In genomic region chr19:15307169-15307568, GRCh38 we compare ENCODE assay signal across 29 cellular contexts. TPM values are rescaled to one million over a fixed set of nuclear protein-coding genes. Genes with fewer than 3 reads are reported as not detected.
DNase-seq lines count a peak whose midpoint lies in the region; ATAC-seq and TF ChIP-seq lines count a peak whose summit lies in the region.
"Had no signal": no experiment of that assay in that cellular context is flagged by ENCODE, and none has a peak within 500 bp of the region (broad histone marks: within the 10 kb centered on the region; RNA-seq: fewer than 3 reads in every experiment).

No MANE protein-coding gene starts in this region.

- no peak for TF ChIP-seq CTCF in CD8-positive, alpha-beta T cell (IDR thresholded peaks at IDR 0.05)
- TF ChIP-seq CTCF in osteocyte (IDR thresholded peaks at IDR 0.05) (no peak), upper lobe of right lung (IDR thresholded peaks at IDR 0.05) (no peak)

- H3K27me3 Mint-ChIP-seq in activated naive CD4-positive, alpha-beta T cell treated with anti-CD3 and anti-CD28 coated beads for 36 hours (ENCODE audit: low read depth) = no peaks in the 10 kb centered on the region
- no peaks in the 10 kb centered on the region for H3K27me3 Mint-ChIP-seq in CD8-positive, alpha-beta T cell (ENCODE audit: low read depth)
- no peaks in the 10 kb centered on the region for H3K27me3 Mint-ChIP-seq in activated naive CD8-positive, alpha-beta T cell treated with anti-CD3 and anti-CD28 coated beads, Interleukin-2, amount 50 U/mL, for 24 hours
- H3K27me3 Mint-ChIP-seq in osteocyte (ENCODE audit: unreplicated experiment) = no peaks in the 10 kb centered on the region

- H3K4me1 ChIP-seq in CD8-positive, alpha-beta T cell (ENCODE audit: insufficient read depth, low read length) = peaks cover 71% of the 10 kb centered on the region
- H3K4me1 ChIP-seq in upper lobe of right lung = peaks cover 67% of the 10 kb centered on the region

- no peaks in the 10 kb centered on the region for H3K9me3 Mint-ChIP-seq in activated naive CD4-positive, alpha-beta T cell treated with anti-CD3 and anti-CD28 coated beads for 36 hours
- H3K9me3 Mint-ChIP-seq in CD8-positive, alpha-beta T cell = no peaks in the 10 kb centered on the region
- H3K9me3 Mint-ChIP-seq in activated naive CD8-positive, alpha-beta T cell treated with anti-CD3 and anti-CD28 coated beads, Interleukin-2, amount 50 U/mL, for 24 hours = no peaks in the 10 kb centered on the region
- H3K9me3 Mint-ChIP-seq in osteocyte (ENCODE audit: unreplicated experiment) = peaks cover 3% of the 10 kb centered on the region

- peaks cover 82% of the 10 kb centered on the region for H3K4me1 Mint-ChIP-seq in activated naive CD4-positive, alpha-beta T cell treated with anti-CD3 and anti-CD28 coated beads for 36 hours (ENCODE audit: low read depth)
- peaks cover 79% of the 10 kb centered on the region for H3K4me1 Mint-ChIP-seq in CD8-positive, alpha-beta T cell (ENCODE audit: low read depth)
- peaks cover 89% of the 10 kb centered on the region for H3K4me1 Mint-ChIP-seq in activated naive CD8-positive, alpha-beta T cell treated with anti-CD3 and anti-CD28 coated beads, Interleukin-2, amount 50 U/mL, for 24 hours
- H3K4me1 Mint-ChIP-seq in osteocyte (ENCODE audit: unreplicated experiment) = peaks cover 47% of the 10 kb centered on the region

- peak overlapping the region; percentile 30 for H3K27ac Mint-ChIP-seq in activated naive CD4-positive, alpha-beta T cell treated with anti-CD3 and anti-CD28 coated beads for 36 hours
- H3K27ac Mint-ChIP-seq in CD8-positive, alpha-beta T cell = no peak overlapping the region
- peak overlapping the region; percentile 64 for H3K27ac Mint-ChIP-seq in activated naive CD8-positive, alpha-beta T cell treated with anti-CD3 and anti-CD28 coated beads, Interleukin-2, amount 50 U/mL, for 24 hours
- peak overlapping the region; percentile 42 for H3K27ac Mint-ChIP-seq in osteocyte (ENCODE audit: unreplicated experiment)
- H3K27ac Mint-ChIP-seq: nephron progenitor cell had no signal

- H3K36me3 ChIP-seq in CD8-positive, alpha-beta T cell (ENCODE audit: insufficient read depth, low read length) = no peaks in the 10 kb centered on the region
- H3K36me3 ChIP-seq in upper lobe of right lung = no peaks in the 10 kb centered on the region
- H3K36me3 ChIP-seq: esophagus muscularis mucosa, heart left ventricle, tibial artery had no signal

- CTCF ChIA-PET in activated naive CD4-positive, alpha-beta T cell treated with anti-CD3 and anti-CD28 coated beads for 36 hours (lab: Charles Lee) = no interaction called here
- CTCF ChIA-PET in CD8-positive, alpha-beta T cell (lab: Charles Lee) = no interaction called here

- intact Hi-C loops in activated naive CD4-positive, alpha-beta T cell treated with anti-CD3 and anti-CD28 coated beads for 36 hours (cut with micrococcal nuclease) = loop anchor here (2.0 kb wide), 1 partner anchor 14 kb away; no protein-coding TSS in a partner anchor
- intact Hi-C loops in CD8-positive, alpha-beta T cell (cut with DNase I, micrococcal nuclease) = no loop called here
- intact Hi-C loops in upper lobe of right lung (cut with DNase I) = no loop called here

- no peak for DNase-seq in activated naive CD4-positive, alpha-beta T cell treated with anti-CD3 and anti-CD28 coated beads for 36 hours
- DNase-seq in activated naive CD4-positive, alpha-beta T cell (lab: John Stamatoyannopoulos, UW) = no peak
- no peak for DNase-seq in CD8-positive, alpha-beta T cell
- DNase-seq in activated naive CD8-positive, alpha-beta T cell treated with anti-CD3 and anti-CD28 coated beads, Interleukin-2, amount 50 U/mL, for 24 hours = no peak
- DNase-seq in osteocyte (ENCODE audit: extremely low spot score, unreplicated experiment) = no peak
- no peak for DNase-seq in RKO (ENCODE audit: low spot score)
- no peak for DNase-seq in upper lobe of right lung
- no peak for DNase-seq in substantia nigra (lab: John Stamatoyannopoulos, UW)
- DNase-seq: activated CD4-positive, alpha-beta T cell treated with anti-CD3 and anti-CD28 coated beads, Interleukin-2, amount 50 U/mL, for 48 hours; activated gamma-delta T cell; AML-193; body of pancreas; cerebellar nuclear complex; foreskin fibroblast; heart left ventricle; kidney; NCI-H1417 treated with DMSO at 0.1 percent for 48 hours; NCI-H2081; NCI-H2227 treated with DMSO at 0.1 percent for 48 hours; NCI-H526; nephron progenitor cell; OCI-M1; stimulated activated CD4-positive, alpha-beta T cell treated with anti-CD3 and anti-CD28 coated beads, Interleukin-1b, Interleukin-23, amount 100 ng/mL, for 48 hours; stimulated activated CD8-positive, alpha-beta memory T cell treated with anti-CD3 and anti-CD28 coated beads, Interleukin-4, amount 100 ng/mL, for 48 hours; tibial artery had no signal

- H3K4me3 ChIP-seq in CD8-positive, alpha-beta T cell (ENCODE audit: low read depth, low read length) = no peak overlapping the region
- no peak overlapping the region for H3K4me3 ChIP-seq in upper lobe of right lung
- H3K4me3 ChIP-seq: body of pancreas, esophagus muscularis mucosa, heart left ventricle, SK-N-MC, smooth muscle cell, tibial artery had no signal

- H3K4me3 Mint-ChIP-seq in activated naive CD4-positive, alpha-beta T cell treated with anti-CD3 and anti-CD28 coated beads for 36 hours = no peak overlapping the region
- H3K4me3 Mint-ChIP-seq in CD8-positive, alpha-beta T cell = peak overlapping the region; percentile 29
- no peak overlapping the region for H3K4me3 Mint-ChIP-seq in activated naive CD8-positive, alpha-beta T cell treated with anti-CD3 and anti-CD28 coated beads, Interleukin-2, amount 50 U/mL, for 24 hours
- no peak overlapping the region for H3K4me3 Mint-ChIP-seq in osteocyte (ENCODE audit: unreplicated experiment)
- H3K4me3 Mint-ChIP-seq: nephron progenitor cell had no signal

- no peak overlapping the region for H3K27ac ChIP-seq in CD8-positive, alpha-beta T cell (ENCODE audit: low read depth, low read length)
- H3K27ac ChIP-seq in upper lobe of right lung (no peak overlapping the region), substantia nigra (ENCODE audit: low read depth, low read length, poor library complexity, severe bottlenecking) (no peak overlapping the region)
- H3K27ac ChIP-seq: esophagus muscularis mucosa, heart left ventricle, KMS-11, SK-N-MC, tibial artery had no signal

- H3K9me3 ChIP-seq in CD8-positive, alpha-beta T cell (ENCODE audit: low read length) = no peaks in the 10 kb centered on the region
- no peaks in the 10 kb centered on the region for H3K9me3 ChIP-seq in upper lobe of right lung
- H3K9me3 ChIP-seq: body of pancreas, esophagus muscularis mucosa, tibial artery had no signal

- H3K27me3 ChIP-seq in CD8-positive, alpha-beta T cell (ENCODE audit: insufficient read depth, low read length) = no peaks in the 10 kb centered on the region
- no peaks in the 10 kb centered on the region for H3K27me3 ChIP-seq in upper lobe of right lung
- H3K27me3 ChIP-seq: body of pancreas, esophagus muscularis mucosa, heart left ventricle, tibial artery had no signal

- peaks cover 6% of the 10 kb centered on the region for H3K36me3 Mint-ChIP-seq in activated naive CD4-positive, alpha-beta T cell treated with anti-CD3 and anti-CD28 coated beads for 36 hours (ENCODE audit: low read depth)
- H3K36me3 Mint-ChIP-seq in CD8-positive, alpha-beta T cell = peaks cover 4% of the 10 kb centered on the region
- H3K36me3 Mint-ChIP-seq in activated naive CD8-positive, alpha-beta T cell treated with anti-CD3 and anti-CD28 coated beads, Interleukin-2, amount 50 U/mL, for 24 hours (ENCODE audit: low read depth) = peaks cover 3% of the 10 kb centered on the region
- peaks cover 2% of the 10 kb centered on the region for H3K36me3 Mint-ChIP-seq in osteocyte (ENCODE audit: unreplicated experiment)

- no peak for ATAC-seq in CD8-positive, alpha-beta T cell
- ATAC-seq in activated naive CD8-positive, alpha-beta T cell treated with anti-CD3 and anti-CD28 coated beads, Interleukin-2, amount 50 U/mL, for 24 hours = no peak
- no peak for ATAC-seq in upper lobe of right lung
- ATAC-seq: body of pancreas, heart left ventricle had no signal

- POLR2A ChIA-PET in CD8-positive, alpha-beta T cell (lab: Charles Lee) = no interaction called here

RNA-seq across cellular contexts. Expression of gene BRD4, which starts 25.2 kb away (rescaled TPM):
- 100 to 1,000 TPM; 109 to 111 TPM for total RNA-seq in activated naive CD4-positive, alpha-beta T cell treated with anti-CD3 and anti-CD28 coated beads for 36 hours
- 100 to 1,000 TPM; 123 to 128 TPM for total RNA-seq in CD8-positive, alpha-beta T cell
- 142 and 143 TPM in 2 replicates for total RNA-seq in osteocyte
- total RNA-seq in upper lobe of right lung = 101 TPM
